In genomic region chr7:77738382-77738781, GRCh38 we compare ENCODE assay signal across 1 cellular context.
TF ChIP-seq lines count a peak whose summit lies in the region.

No MANE protein-coding gene starts in this region.

TF ChIP-seq in GM12878, 131 proteins besides CTCF, POLR2A, EP300 and RAD21:
- TF ChIP-seq TAF1 (IDR thresholded peaks at IDR 0.05; ENCODE audit: borderline replicate concordance, low read depth, low read length) = no peak
- no peak for TF ChIP-seq SMAD1 (IDR thresholded peaks at IDR 0.05; ENCODE audit: low read depth, partially characterized antibody)
- no peak for TF ChIP-seq HDAC6 (IDR thresholded peaks at IDR 0.05; ENCODE audit: unreplicated experiment)
- TF ChIP-seq SPI1 (IDR thresholded peaks at IDR 0.05; ENCODE audit: borderline replicate concordance, insufficient read depth, low read depth, low read length) = no peak
- no peak for TF ChIP-seq GABPA (IDR thresholded peaks at IDR 0.05; ENCODE audit: low read depth)
- no peak for TF ChIP-seq SIN3A (IDR thresholded peaks at IDR 0.05; ENCODE audit: low read depth, low read length)
- no peak for TF ChIP-seq LARP7 (IDR thresholded peaks at IDR 0.05)
- no peak for TF ChIP-seq CREM (IDR thresholded peaks at IDR 0.05; ENCODE audit: low read depth)
- TF ChIP-seq IRF5 (IDR thresholded peaks at IDR 0.05; ENCODE audit: borderline replicate concordance) = no peak
